20 cellular contexts compared by ENCODE assay signal in genomic region chr20:47568837-47569410, GRCh38.
DNase-seq lines count a peak whose midpoint lies in the region; FAIRE-seq and TF ChIP-seq lines count a peak whose summit lies in the region.
"Had no signal": no experiment of that assay in that cellular context is flagged by ENCODE, and none has a peak within 500 bp of the region (broad histone marks: within the 10 kb centered on the region; RNA-seq: fewer than 3 reads in every experiment).

No MANE protein-coding gene starts in this region.

- peaks cover 8% of the 10 kb centered on the region for H3K79me2 ChIP-seq in parathyroid adenoma

- no peaks in the 10 kb centered on the region for H3K27me3 Mint-ChIP-seq in activated CD4-positive, alpha-beta T cell treated with anti-CD3 and anti-CD28 coated beads, Interleukin-2, amount 10 ng/mL, durations not matched to agents 24 days and 14 days
- H3K27me3 Mint-ChIP-seq: type B pancreatic cell had no signal

- no peak overlapping the region for H3K4me2 ChIP-seq in parathyroid adenoma (ENCODE audit: low read length)
- H3K4me2 ChIP-seq: smooth muscle cell had no signal

- H3K27me3 ChIP-seq in ascending aorta (no peaks in the 10 kb centered on the region), parathyroid adenoma (ENCODE audit: control insufficient read depth, insufficient read depth, low read length) (no peaks in the 10 kb centered on the region)
- H3K27me3 ChIP-seq: pancreas, Peyer's patch had no signal

- H3K36me3 ChIP-seq in ascending aorta (peaks cover 0 to 7% of the 10 kb centered on the region in 2 donors), parathyroid adenoma (ENCODE audit: control insufficient read depth, insufficient read depth, low read length) (no peaks in the 10 kb centered on the region)
- H3K36me3 ChIP-seq: pancreas, Peyer's patch had no signal

- H3K9me3 ChIP-seq in ascending aorta: peaks cover 6 to 14% of the 10 kb centered on the region in 2 donors
- H3K9me3 ChIP-seq in parathyroid adenoma (ENCODE audit: control insufficient read depth, low read length): no peaks in the 10 kb centered on the region
- H3K9me3 ChIP-seq: pancreas had no signal

- intact Hi-C loops in activated CD4-positive, alpha-beta T cell treated with anti-CD3 and anti-CD28 coated beads, Interleukin-2, amount 10 ng/mL, durations not matched to agents 24 days and 14 days (cut with micrococcal nuclease): loop anchor here (5.0 kb wide), 1 partner anchor 33 kb away; no protein-coding TSS in a partner anchor
- intact Hi-C loops in ascending aorta (cut with DNase I): no loop called here

- no peak for FAIRE-seq in D721Med (lab: Jason Lieb, UNC)
- FAIRE-seq: A204.1, colon, GM19239, pancreas had no signal

- peaks cover 3% of the 10 kb centered on the region for H3K9me3 Mint-ChIP-seq in activated CD4-positive, alpha-beta T cell treated with anti-CD3 and anti-CD28 coated beads, Interleukin-2, amount 10 ng/mL, durations not matched to agents 24 days and 14 days

- H3K27ac ChIP-seq in C4-2B (peak overlapping the region; percentile 89), ascending aorta (peak overlapping the region; percentile 43 to 49), parathyroid adenoma (peak overlapping the region; percentile 2)
- H3K27ac ChIP-seq: Peyer's patch had no signal

- H2AFZ ChIP-seq in parathyroid adenoma: no peak overlapping the region

- TF ChIP-seq CTCF in C4-2B (conservative IDR thresholded peaks at IDR 0.05) (no peak), ascending aorta (IDR thresholded peaks at IDR 0.05) (no peak), parathyroid adenoma (IDR thresholded peaks at IDR 0.05) (no peak), D721Med (IDR thresholded peaks at IDR 0.05; ENCODE audit: insufficient read depth, missing control alignments) (no peak)

- DNase-seq in activated CD4-positive, alpha-beta T cell treated with anti-CD3 and anti-CD28 coated beads, Interleukin-2, amount 10 ng/mL, durations not matched to agents 24 days and 14 days: no peak
- no peak for DNase-seq in activated CD4-positive, alpha-beta T cell treated with anti-CD3 and anti-CD28 coated beads for 1 hour
- DNase-seq in ascending aorta (ENCODE audit: low spot score in 2 of 2) (no peak), NCI-H187 treated with DMSO at 0.1 percent for 48 hours (lab: John Stamatoyannopoulos, UW) (no peak), ACHN (no peak), D721Med (ENCODE audit: insufficient read length, low spot score) (no peak)
- DNase-seq: activated gamma-delta T cell, aorta, foreskin fibroblast, left cardiac atrium, NCI-H2171 treated with DMSO at 0.1 percent for 48 hours, pancreas, Peyer's patch had no signal

- peaks cover 50% of the 10 kb centered on the region for H3K4me1 Mint-ChIP-seq in activated CD4-positive, alpha-beta T cell treated with anti-CD3 and anti-CD28 coated beads, Interleukin-2, amount 10 ng/mL, durations not matched to agents 24 days and 14 days

- H3K27ac Mint-ChIP-seq in activated CD4-positive, alpha-beta T cell treated with anti-CD3 and anti-CD28 coated beads, Interleukin-2, amount 10 ng/mL, durations not matched to agents 24 days and 14 days: peak overlapping the region; percentile 29
- H3K27ac Mint-ChIP-seq: type B pancreatic cell had no signal

- no peak overlapping the region for H3K4me3 Mint-ChIP-seq in activated CD4-positive, alpha-beta T cell treated with anti-CD3 and anti-CD28 coated beads, Interleukin-2, amount 10 ng/mL, durations not matched to agents 24 days and 14 days
- H3K4me3 Mint-ChIP-seq: type B pancreatic cell had no signal

- peaks cover 50% of the 10 kb centered on the region for H3K36me3 Mint-ChIP-seq in activated CD4-positive, alpha-beta T cell treated with anti-CD3 and anti-CD28 coated beads, Interleukin-2, amount 10 ng/mL, durations not matched to agents 24 days and 14 days (ENCODE audit: low read depth)

- H3K4me3 ChIP-seq in ascending aorta (no peak overlapping the region), parathyroid adenoma (ENCODE audit: low read depth, low read length) (no peak overlapping the region)
- H3K4me3 ChIP-seq: pancreas, Peyer's patch, smooth muscle cell had no signal

- in situ Hi-C loops in ACHN (cut with HindIII; ENCODE audit: low pct_ligation_motif_present, low pct_unique_long_range_greater_than_20kb, low sequenced_read_pairs): no loop called here

- peaks cover 0 to 30% of the 10 kb centered on the region in 2 donors for H3K4me1 ChIP-seq in ascending aorta
- H3K4me1 ChIP-seq in parathyroid adenoma: peaks cover 5% of the 10 kb centered on the region

- H3K9ac ChIP-seq in parathyroid adenoma: no peak overlapping the region

Comparison
In these comparisons a context has a peak if more than half of its experiments do, and no peak if none do; other contexts are left out.
1. H3K27ac ChIP-seq: peak in every context shown above with its lines; median percentile 89 in C4-2B; 46 in ascending aorta; 2 in parathyroid adenoma.